Comparison of ENCODE assay signal across 11 cellular contexts in the genomic region with DNA sequence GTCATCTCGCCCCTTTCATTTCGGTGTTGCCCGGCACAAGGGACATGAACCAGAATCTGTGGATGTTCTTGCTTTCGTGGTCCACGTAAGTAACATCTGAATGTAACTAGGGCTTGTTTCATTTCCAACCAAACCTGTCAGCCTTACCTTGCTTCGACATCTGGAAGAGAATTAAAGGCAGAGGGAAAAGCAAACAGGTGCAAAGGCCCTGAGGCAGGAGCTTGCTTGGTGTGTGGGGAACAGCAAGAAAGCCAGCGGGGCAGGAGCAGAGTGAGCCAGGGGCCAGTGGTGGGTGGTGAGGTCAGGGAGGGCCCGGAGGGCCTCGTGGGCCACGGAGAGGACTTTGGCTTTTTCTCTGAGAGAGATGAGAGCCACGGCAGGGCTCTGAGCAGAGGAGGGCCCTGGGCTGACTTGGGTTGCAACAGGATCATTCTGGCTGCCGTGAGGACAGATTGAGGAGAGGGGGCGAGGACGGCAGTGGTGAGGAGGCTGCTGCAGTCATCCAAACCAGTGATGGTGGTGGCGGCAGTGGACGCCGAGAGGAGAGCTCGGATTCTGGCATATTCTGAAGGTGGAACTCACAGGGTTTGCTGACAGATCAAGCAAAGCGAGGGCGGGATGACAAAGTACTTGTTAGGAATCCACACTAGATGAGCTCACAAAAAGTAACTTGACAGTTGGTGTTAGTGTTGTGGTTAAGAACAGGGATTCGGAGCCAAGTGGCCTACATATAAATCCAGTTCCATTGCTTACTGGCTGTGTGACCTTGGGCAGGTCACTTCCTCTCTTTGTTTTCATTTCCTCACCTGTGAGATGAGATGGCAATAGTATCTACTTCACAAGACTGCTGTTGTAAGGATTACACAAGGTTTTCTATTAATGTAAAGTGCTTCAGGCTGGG. TPM values are rescaled to one million over a fixed set of nuclear protein-coding genes. Genes with fewer than 3 reads are reported as not detected.
A peak's percentile ranks its signal among the peaks of the same experiment; 100 is the strongest.
DNase-seq lines count a peak whose midpoint lies in the region; ATAC-seq and TF ChIP-seq lines count a peak whose summit lies in the region.
"Had no signal": no experiment of that assay in that cellular context is flagged by ENCODE, and none has a peak within 500 bp of the region (broad histone marks: within the 10 kb centered on the region; RNA-seq: fewer than 3 reads in every experiment).

No MANE protein-coding gene starts in this region.

- H3K9me3 ChIP-seq in AG04450 (ENCODE audit: control insufficient read depth, insufficient read depth, low read length) (no peaks in the 10 kb centered on the region; the same call in 1 of the 2 replicates), fibroblast of lung (ENCODE audit: control insufficient read depth, insufficient read depth, low read depth, low read length) (no peaks in the 10 kb centered on the region), neutrophil (no peaks in the 10 kb centered on the region), H9 (ENCODE audit: control insufficient read depth, low read depth, low read length) (peaks cover 29% of the 10 kb centered on the region)

- no peak overlapping the region for H3T11ph ChIP-seq in H9 (ENCODE audit: low read length)

- no peak overlapping the region for H3K9ac ChIP-seq in fibroblast of lung (ENCODE audit: insufficient read depth, low read length)
- H3K9ac ChIP-seq in H9 (ENCODE audit: extremely low read depth, insufficient read length, low read length) = no peak overlapping the region

- DNase-seq in AG04450 (ENCODE audit: low read depth, low spot score) (no peak), amniotic epithelial cell (ENCODE audit: low read depth) (peak; percentile 64), fibroblast of lung (ENCODE audit: low read depth in 2 of 2) (peak; percentile 34 to 57), HuH-7 (ENCODE audit: low spot score) (no peak), H9 (no peak)
- DNase-seq in stimulated activated CD4-positive, alpha-beta T cell treated with anti-CD3 and anti-CD28 coated beads, Interleukin-4, amount 100 ng/mL, for 24 hours = no peak
- DNase-seq: activated B cell treated with CpG ODN at 0.5 μM for 24 hours; activated naive CD8-positive, alpha-beta T cell treated with anti-CD3 and anti-CD28 coated beads, Interleukin-2, amount 10 ng/mL, durations not matched to agents 7 days and 5 days had no signal

- no peak overlapping the region for H3K23ac ChIP-seq in H9 (ENCODE audit: insufficient read length, low read depth, low read length)

- H3K79me1 ChIP-seq in H9 (ENCODE audit: insufficient read depth, low read depth, low read length, poor library complexity, severe bottlenecking) = no peaks in the 10 kb centered on the region

- no peak overlapping the region for H2BK20ac ChIP-seq in H9 (ENCODE audit: low read depth, low read length, poor library complexity, severe bottlenecking)

- H2AFZ ChIP-seq in fibroblast of lung (ENCODE audit: low read length) = no peak overlapping the region
- H2AFZ ChIP-seq in H9 (ENCODE audit: low read length) = no peak overlapping the region

- H3K14ac ChIP-seq in H9 (ENCODE audit: insufficient read depth, low read length) = no peak overlapping the region

- no peaks in the 10 kb centered on the region for H3K4me1 Mint-ChIP-seq in H9
- H3K4me1 Mint-ChIP-seq: activated B cell treated with CpG ODN at 0.5 μM for 24 hours had no signal

- peaks cover 2% of the 10 kb centered on the region for H3K27me3 Mint-ChIP-seq in H9 (ENCODE audit: low read depth)
- H3K27me3 Mint-ChIP-seq: activated B cell treated with CpG ODN at 0.5 μM for 24 hours; activated naive CD8-positive, alpha-beta T cell treated with anti-CD3 and anti-CD28 coated beads, Interleukin-2, amount 10 ng/mL, durations not matched to agents 7 days and 5 days had no signal

- H3K4me3 ChIP-seq in AG04450 (ENCODE audit: low read depth, low read length) = no peak overlapping the region
- H3K4me3 ChIP-seq in fibroblast of lung (replicated peaks in 1 of 4; ENCODE audit: control extremely low read depth in 1 of 4, insufficient read depth in 1 of 4, low read depth in 3 of 4, low read length in 4 of 4) = no peak overlapping the region
- no peak overlapping the region for H3K4me3 ChIP-seq in neutrophil (ENCODE audit: low read depth in 1 of 2, low read length in 1 of 2)
- H3K4me3 ChIP-seq: dorsolateral prefrontal cortex had no signal

- no peak overlapping the region for H3K18ac ChIP-seq in H9 (ENCODE audit: insufficient read length, low read depth, low read length)

- peaks cover 0 to 4% (median 0%) of the 10 kb centered on the region in 3 experiments; a peak in 2 of 7 replicates for H3K36me3 Mint-ChIP-seq in H9 (ENCODE audit: insufficient read depth in 1 of 3, low read depth in 3 of 3)
- H3K36me3 Mint-ChIP-seq: activated naive CD8-positive, alpha-beta T cell treated with anti-CD3 and anti-CD28 coated beads, Interleukin-2, amount 10 ng/mL, durations not matched to agents 7 days and 5 days had no signal

- no peak overlapping the region for H3K4ac ChIP-seq in H9 (ENCODE audit: low read depth, low read length)

- TF ChIP-seq CTCF in AG04450 (IDR thresholded peaks at IDR 0.05; ENCODE audit: low read depth, low read length) (no peak), fibroblast of lung (conservative IDR thresholded peaks at IDR 0.05 in 1 of 2, IDR thresholded peaks at IDR 0.05 in 1 of 2; ENCODE audit: low read depth in 1 of 2, low read length in 2 of 2) (no peak), neutrophil (IDR thresholded peaks at IDR 0.05) (no peak), H9 (conservative IDR thresholded peaks at IDR 0.05) (no peak)

- H3K27ac ChIP-seq in AG04450 (ENCODE audit: low read depth, low read length) (peak overlapping the region; percentile 11), fibroblast of lung (ENCODE audit: insufficient read depth, low read length) (no peak overlapping the region), neutrophil (peak overlapping the region; percentile 74), H9 (ENCODE audit: insufficient read length, low read depth, low read length) (no peak overlapping the region)

- H3K4me3 Mint-ChIP-seq in H9 = no peak overlapping the region
- H3K4me3 Mint-ChIP-seq: activated B cell treated with CpG ODN at 0.5 μM for 24 hours; activated naive CD8-positive, alpha-beta T cell treated with anti-CD3 and anti-CD28 coated beads, Interleukin-2, amount 10 ng/mL, durations not matched to agents 7 days and 5 days had no signal

- peaks cover 64 to 73% of the 10 kb centered on the region in 2 experiments for H3K9me3 Mint-ChIP-seq in H9
- H3K9me3 Mint-ChIP-seq: activated B cell treated with CpG ODN at 0.5 μM for 24 hours; activated naive CD8-positive, alpha-beta T cell treated with anti-CD3 and anti-CD28 coated beads, Interleukin-2, amount 10 ng/mL, durations not matched to agents 7 days and 5 days had no signal

- H3K4me2 ChIP-seq in fibroblast of lung (ENCODE audit: extremely low read depth, insufficient read depth, low read length) (no peak overlapping the region), H9 (ENCODE audit: insufficient read depth, insufficient read length, low read length) (no peak overlapping the region)

- no peak overlapping the region for H2AK5ac ChIP-seq in H9 (ENCODE audit: insufficient read length, low read length)

- no peak overlapping the region for H3K27ac Mint-ChIP-seq in H9
- H3K27ac Mint-ChIP-seq: activated B cell treated with CpG ODN at 0.5 μM for 24 hours; activated naive CD8-positive, alpha-beta T cell treated with anti-CD3 and anti-CD28 coated beads, Interleukin-2, amount 10 ng/mL, durations not matched to agents 7 days and 5 days had no signal

- H3K27me3 ChIP-seq in AG04450 (ENCODE audit: control insufficient read depth, insufficient read depth, low read length) (no peaks in the 10 kb centered on the region), fibroblast of lung (ENCODE audit: control insufficient read depth, insufficient read depth, low read length) (no peaks in the 10 kb centered on the region), neutrophil (no peaks in the 10 kb centered on the region), H9 (ENCODE audit: insufficient read depth, low read length) (no peaks in the 10 kb centered on the region)

- H4K5ac ChIP-seq in H9 (ENCODE audit: insufficient read length, low read depth, low read length) = no peak overlapping the region

- H3K79me2 ChIP-seq in fibroblast of lung (ENCODE audit: control insufficient read depth, insufficient read depth, low read length) = no peaks in the 10 kb centered on the region
- no peaks in the 10 kb centered on the region for H3K79me2 ChIP-seq in H9 (ENCODE audit: insufficient read depth, low read length)

- H4K20me1 ChIP-seq in fibroblast of lung (ENCODE audit: control insufficient read depth, extremely low read depth, insufficient read depth, low read length) = no peaks in the 10 kb centered on the region
- no peaks in the 10 kb centered on the region for H4K20me1 ChIP-seq in H9 (ENCODE audit: control insufficient read depth, insufficient read depth, insufficient read length)

- ATAC-seq in HG02885 (IDR thresholded peaks at IDR 0.05; ENCODE audit: poor library complexity, unreplicated experiment) = no peak

- no peak overlapping the region for H2BK12ac ChIP-seq in H9 (ENCODE audit: insufficient read length, low read depth, low read length)

- H3K56ac ChIP-seq in H9 (ENCODE audit: insufficient read length, low read depth, low read length) = no peak overlapping the region

- H4K8ac ChIP-seq in H9 (replicated peaks; ENCODE audit: insufficient read length, low read depth, low read length) = no peak overlapping the region

- H3K36me3 ChIP-seq in fibroblast of lung (ENCODE audit: control insufficient read depth, insufficient read depth, low read length) (no peaks in the 10 kb centered on the region), neutrophil (no peaks in the 10 kb centered on the region)

- POLR2A ChIA-PET in AG04450 (lab: Yijun Ruan, JAX) = interaction anchor here (0.6 to 1.5 kb wide), 4 partner anchors 12 to 307 kb away, joined by 3 to 4 read pairs (median 3); a partner anchor contains a TSS

- WGBS in H9 (ENCODE audit: extremely low coverage, insufficient read length, low lambda C conversion rate) = no CpG with 5 or more reads among the region's 21 CpGs

- H3K23me2 ChIP-seq in H9 (ENCODE audit: insufficient read length, low read depth, low read length, poor library complexity, severe bottlenecking) = no peaks in the 10 kb centered on the region

- CTCF ChIA-PET in AG04450 (lab: Charles Lee) = no interaction called here

- H3K4me1 ChIP-seq in fibroblast of lung (ENCODE audit: control insufficient read depth, extremely low read depth, insufficient read depth, low read length) (peaks cover 3% of the 10 kb centered on the region), neutrophil (ENCODE audit: control insufficient read depth in 1 of 2, insufficient read depth in 1 of 2, low read depth in 1 of 2, low read length in 1 of 2) (peaks cover 21 to 27% of the 10 kb centered on the region in 2 experiments), H9 (ENCODE audit: insufficient read depth, low read length) (no peaks in the 10 kb centered on the region)

- no peak overlapping the region for H4K91ac ChIP-seq in H9 (ENCODE audit: insufficient read length, low read depth, low read length)

- H2BK15ac ChIP-seq in H9 (ENCODE audit: low read depth, low read length) = no peak overlapping the region

- no peak overlapping the region for H2BK120ac ChIP-seq in H9 (ENCODE audit: low read depth, low read length, poor library complexity, severe bottlenecking)

- H2BK5ac ChIP-seq in H9 (ENCODE audit: insufficient read length, low read length) = no peak overlapping the region

RNA-seq across cellular contexts. Expression of a gene that starts 6.8 kb away (rescaled TPM):
- 24.1 and 50.3 TPM in 2 replicates for polyA plus RNA-seq in AG04450 (2011; rRNA removed)
- 25.5 and 38.0 TPM in 2 replicates for polyA minus RNA-seq in AG04450 (2011; rRNA and poly(A)+ RNA removed)
- 98.4 and 99.7 TPM in 2 replicates for total RNA-seq in fibroblast of lung
- polyA plus RNA-seq in fibroblast of lung = 41.2 and 47.4 TPM in 2 replicates
- polyA plus RNA-seq in fibroblast of lung (2012) = 129 and 139 TPM in 2 replicates
- 228 and 266 TPM in 2 replicates for polyA minus RNA-seq in fibroblast of lung (ENCODE audit: low replicate concordance)
- 29.4 and 30.0 TPM in 2 replicates for total RNA-seq in H9 (2021)

RNA-seq across cellular contexts. Expression of a gene that starts 16.2 kb away (rescaled TPM):
- 294 and 317 TPM in 2 replicates for polyA plus RNA-seq in AG04450 (2011; rRNA removed)
- polyA minus RNA-seq in AG04450 (2011; rRNA and poly(A)+ RNA removed) = 187 and 200 TPM in 2 replicates
- total RNA-seq in fibroblast of lung = 39.8 and 52.7 TPM in 2 replicates
- polyA plus RNA-seq in fibroblast of lung = 422 and 464 TPM in 2 replicates
- 522 and 622 TPM in 2 replicates for polyA plus RNA-seq in fibroblast of lung (2012)
- 174 and 232 TPM in 2 replicates for polyA minus RNA-seq in fibroblast of lung (ENCODE audit: low replicate concordance)
- total RNA-seq in H9 (2021) = 259 and 264 TPM in 2 replicates

RNA-seq across cellular contexts. Expression of a gene that starts 50.9 kb away (rescaled TPM):
- 7.9 and 9.3 TPM in 2 replicates for polyA plus RNA-seq in AG04450 (2011; rRNA removed)
- 10.9 and 17.6 TPM in 2 replicates for polyA minus RNA-seq in AG04450 (2011; rRNA and poly(A)+ RNA removed)
- 3.9 and 5.1 TPM in 2 replicates for total RNA-seq in fibroblast of lung
- polyA plus RNA-seq in fibroblast of lung = 8.5 and 9.4 TPM in 2 replicates
- polyA plus RNA-seq in fibroblast of lung (2012) = 12.2 and 13.6 TPM in 2 replicates
- 25.0 and 52.6 TPM in 2 replicates for polyA minus RNA-seq in fibroblast of lung (ENCODE audit: low replicate concordance)
- 9.6 and 10.2 TPM in 2 replicates for total RNA-seq in H9 (2021)

Comparison
In these comparisons a context has a peak if more than half of its experiments do, and no peak if none do; other contexts are left out.
1. DNase-seq: peak in amniotic epithelial cell (single experiment) and fibroblast of lung (2 of 2); none in AG04450 (single experiment), HuH-7 (single experiment), H9 (single experiment) and stimulated activated CD4-positive, alpha-beta T cell treated with anti-CD3 and anti-CD28 coated beads, Interleukin-4, amount 100 ng/mL, for 24 hours (single experiment).
2. H3K27ac ChIP-seq: peak in AG04450 (single experiment) and neutrophil (single experiment); none in fibroblast of lung (single experiment) and H9 (single experiment).